8 cellular contexts compared by ENCODE assay signal in genomic region chr2:58428553-58429284, GRCh38.
DNase-seq lines count a peak whose midpoint lies in the region; ATAC-seq and TF ChIP-seq lines count a peak whose summit lies in the region.
"Had no signal": no experiment of that assay in that cellular context is flagged by ENCODE, and none has a peak within 500 bp of the region (broad histone marks: within the 10 kb centered on the region; RNA-seq: fewer than 3 reads in every experiment).

No MANE protein-coding gene starts in this region.

- ATAC-seq in HG02798 (IDR thresholded peaks at IDR 0.05; ENCODE audit: poor library complexity, unreplicated experiment): peak; percentile 32

- no peaks in the 10 kb centered on the region for H3K36me3 ChIP-seq in suprapubic skin
- H3K36me3 ChIP-seq: neutrophil had no signal

- peaks cover 4% of the 10 kb centered on the region for H3K4me1 Mint-ChIP-seq in activated naive CD8-positive, alpha-beta T cell treated with anti-CD3 and anti-CD28 coated beads for 36 hours
- peaks cover 2 to 21% of the 10 kb centered on the region in 2 donors for H3K4me1 Mint-ChIP-seq in immature natural killer cell

- peaks cover 53% of the 10 kb centered on the region for H3K27me3 Mint-ChIP-seq in activated naive CD8-positive, alpha-beta T cell treated with anti-CD3 and anti-CD28 coated beads for 36 hours
- H3K27me3 Mint-ChIP-seq in immature natural killer cell (ENCODE audit: low read depth in 3 of 3): peaks cover 1 to 16% (median 6%) of the 10 kb centered on the region in 3 donors

- peaks cover 16% of the 10 kb centered on the region for H3K27me3 ChIP-seq in suprapubic skin

- WGBS in suprapubic skin: 7% methylated on average over 15 of the region's 43 CpGs

- DNase-seq in GM10266 (ENCODE audit: extremely low spot score): peak; percentile 32
- DNase-seq in activated naive CD8-positive, alpha-beta T cell treated with anti-CD3 and anti-CD28 coated beads for 36 hours: no peak
- DNase-seq in immature natural killer cell: no peak
- no peak for DNase-seq in suprapubic skin (ENCODE audit: low spot score in 2 of 2)
- no peak for DNase-seq in NCI-H2029 treated with DMSO at 0.1 percent for 48 hours (lab: John Stamatoyannopoulos, UW)
- DNase-seq in UCSD-AML1 (lab: John Stamatoyannopoulos, UW; ENCODE audit: unreplicated experiment): no peak

- H3K27ac ChIP-seq in suprapubic skin: no peak overlapping the region
- H3K27ac ChIP-seq: neutrophil had no signal

- no peak for TF ChIP-seq EP300 in suprapubic skin (IDR thresholded peaks at IDR 0.05)

- H3K4me3 Mint-ChIP-seq in activated naive CD8-positive, alpha-beta T cell treated with anti-CD3 and anti-CD28 coated beads for 36 hours: peak overlapping the region; percentile 70
- H3K4me3 Mint-ChIP-seq in immature natural killer cell: peak overlapping the region in 3 of 5 donors; percentile 33 to 66 (median 62)

- H3K9me3 Mint-ChIP-seq in activated naive CD8-positive, alpha-beta T cell treated with anti-CD3 and anti-CD28 coated beads for 36 hours: no peaks in the 10 kb centered on the region
- peaks cover 0 to 5% (median 0%) of the 10 kb centered on the region in 6 donors for H3K9me3 Mint-ChIP-seq in immature natural killer cell

- H3K27ac Mint-ChIP-seq in activated naive CD8-positive, alpha-beta T cell treated with anti-CD3 and anti-CD28 coated beads for 36 hours: no peak overlapping the region
- H3K27ac Mint-ChIP-seq in immature natural killer cell: no peak overlapping the region

- no peaks in the 10 kb centered on the region for H3K36me3 Mint-ChIP-seq in activated naive CD8-positive, alpha-beta T cell treated with anti-CD3 and anti-CD28 coated beads for 36 hours
- H3K36me3 Mint-ChIP-seq in immature natural killer cell: no peaks in the 10 kb centered on the region

- H3K4me3 ChIP-seq in suprapubic skin: peak overlapping the region; percentile 38

- H3K4me1 ChIP-seq in suprapubic skin: peaks cover 8% of the 10 kb centered on the region

- no peaks in the 10 kb centered on the region for H3K9me3 ChIP-seq in suprapubic skin
- H3K9me3 ChIP-seq: neutrophil had no signal

- TF ChIP-seq POLR2A in suprapubic skin (IDR thresholded peaks at IDR 0.05): no peak

- TF ChIP-seq CTCF in GM10266 (IDR thresholded peaks at IDR 0.05; ENCODE audit: control insufficient read depth, insufficient read depth, low read depth, missing control alignments) (no peak), suprapubic skin (IDR thresholded peaks at IDR 0.05) (no peak)
